12 cellular contexts compared by ENCODE assay signal in genomic region chr5:138504799-138505198, GRCh38. TPM values are rescaled to one million over a fixed set of nuclear protein-coding genes. Genes with fewer than 3 reads are reported as not detected.
DNase-seq lines count a peak whose midpoint lies in the region; TF ChIP-seq lines count a peak whose summit lies in the region.
"Had no signal": no experiment of that assay in that cellular context is flagged by ENCODE, and none has a peak within 500 bp of the region (broad histone marks: within the 10 kb centered on the region; RNA-seq: fewer than 3 reads in every experiment).

No MANE protein-coding gene starts in this region.

- DNase-seq in Ammon's horn (ENCODE audit: low spot score) = peak; percentile 49
- DNase-seq in NCI-H2029 (lab: John Stamatoyannopoulos, UW) = peak; percentile 35
- DNase-seq in chondrocyte (ENCODE audit: low spot score) = no peak
- peak; percentile 79 for DNase-seq in myocyte (ENCODE audit: low read depth)
- no peak for DNase-seq in activated effector memory CD4-positive, alpha-beta T cell treated with Interleukin-2 at 50 U/mL for 16 hours
- no peak for DNase-seq in activated CD4-positive, alpha-beta T cell treated with anti-CD3 and anti-CD28 coated beads for 1 hour
- DNase-seq in activated CD4-positive, alpha-beta T cell treated with anti-CD3 and anti-CD28 coated beads, Interleukin-2, amount 50 U/mL, for 4 hours = no peak
- DNase-seq in RPMI8226 = no peak
- DNase-seq: activated CD8-positive, alpha-beta memory T cell treated with anti-CD3 and anti-CD28 coated beads for 24 hours; PC-9; uterus had no signal

- H3K4me1 Mint-ChIP-seq in chondrocyte (ENCODE audit: low read depth) = peaks cover 22% of the 10 kb centered on the region

- H3K9me3 Mint-ChIP-seq in chondrocyte (ENCODE audit: low read depth) = no peaks in the 10 kb centered on the region
- H3K9me3 Mint-ChIP-seq: dendritic cell treated with granulocyte-macrophage colony-stimulating factor and Interleukin-4, amounts not matched to agents 40 ng/mL and 50 ng/mL, for 4 days had no signal

- H3K27me3 Mint-ChIP-seq in chondrocyte (ENCODE audit: low read depth) = no peaks in the 10 kb centered on the region
- H3K27me3 Mint-ChIP-seq: dendritic cell treated with granulocyte-macrophage colony-stimulating factor and Interleukin-4, amounts not matched to agents 40 ng/mL and 50 ng/mL, for 4 days had no signal

- peak overlapping the region; percentile 71 for H3K27ac Mint-ChIP-seq in chondrocyte (ENCODE audit: unreplicated experiment)
- H3K27ac Mint-ChIP-seq: dendritic cell treated with granulocyte-macrophage colony-stimulating factor and Interleukin-4, amounts not matched to agents 40 ng/mL and 50 ng/mL, for 4 days had no signal

- TF ChIP-seq CTCF in chondrocyte (IDR thresholded peaks at IDR 0.05) = no peak

- H3K4me3 Mint-ChIP-seq in chondrocyte (ENCODE audit: unreplicated experiment) = no peak overlapping the region
- H3K4me3 Mint-ChIP-seq: dendritic cell treated with granulocyte-macrophage colony-stimulating factor and Interleukin-4, amounts not matched to agents 40 ng/mL and 50 ng/mL, for 4 days had no signal

- peaks cover 15% of the 10 kb centered on the region for H3K36me3 Mint-ChIP-seq in chondrocyte (ENCODE audit: low read depth)

RNA-seq across cellular contexts. Expression of gene ETF1, which starts 38.2 kb away (rescaled TPM):
- total RNA-seq in chondrocyte = 85.2 to 92.1 TPM (median 88.6 TPM) in 3 replicates
- total RNA-seq in myocyte = 115 and 121 TPM in 2 replicates
- polyA plus RNA-seq in myocyte (2012) = 67.3 TPM

RNA-seq across cellular contexts. Expression of gene EGR1, which starts 39.5 kb away (rescaled TPM):
- total RNA-seq in chondrocyte = 47.6 to 103 TPM (median 82.5 TPM) in 3 replicates
- total RNA-seq in myocyte = 6.2 and 8.1 TPM in 2 replicates
- 39.1 TPM for polyA plus RNA-seq in myocyte (2012)

Comparison
In these comparisons a context has a peak if more than half of its experiments do, and no peak if none do; other contexts are left out.
1. DNase-seq: peak in Ammon's horn (single experiment), NCI-H2029 (single experiment) and myocyte (single experiment); none in chondrocyte (single experiment), activated effector memory CD4-positive, alpha-beta T cell treated with Interleukin-2 at 50 U/mL for 16 hours (single experiment), activated CD4-positive, alpha-beta T cell treated with anti-CD3 and anti-CD28 coated beads for 1 hour (single experiment), activated CD4-positive, alpha-beta T cell treated with anti-CD3 and anti-CD28 coated beads, Interleukin-2, amount 50 U/mL, for 4 hours (0 of 2) and RPMI8226 (single experiment).